Comparison of ENCODE assay signal across 32 cellular contexts in genomic region chr19:29215322-29215845, GRCh38.
"Had no signal": no experiment of that assay in that cellular context is flagged by ENCODE, and none has a peak within 500 bp of the region (broad histone marks: within the 10 kb centered on the region; RNA-seq: fewer than 3 reads in every experiment).

No MANE protein-coding gene starts in this region.

- H3K36me3 ChIP-seq: brain microvascular endothelial cell, esophagus squamous epithelium, gastroesophageal sphincter had no signal

- H3K4me3 Mint-ChIP-seq: activated CD8-positive, alpha-beta T cell treated with anti-CD3 and anti-CD28 coated beads for 36 hours; activated naive CD8-positive, alpha-beta T cell; activated T-cell treated with anti-CD3 and anti-CD28 coated beads, Interleukin-2, amount 50 U/mL, for 4 hours; activated T-helper 17 cell treated with anti-CD3 and anti-CD28 coated beads, Interleukin-2, amount 50 U/mL, for 72 hours; central memory CD8-positive, alpha-beta T cell; dendritic cell treated with granulocyte-macrophage colony-stimulating factor and Interleukin-4, amounts not matched to agents 40 ng/mL and 50 ng/mL, for 4 days; T-helper 2 cell treated with Interferon-gamma antibody and Interleukin-4, amounts not matched to agents 5 μg/mL and 100 μg/mL, for 36 hours had no signal

- H3K9me3 ChIP-seq: esophagus squamous epithelium, gastroesophageal sphincter, heart right ventricle had no signal

- H3K27ac Mint-ChIP-seq: activated CD8-positive, alpha-beta T cell treated with anti-CD3 and anti-CD28 coated beads for 36 hours; activated naive CD8-positive, alpha-beta T cell; activated T-helper 17 cell treated with anti-CD3 and anti-CD28 coated beads, Interleukin-2, amount 50 U/mL, for 72 hours; T-helper 2 cell treated with Interferon-gamma antibody and Interleukin-4, amounts not matched to agents 5 μg/mL and 100 μg/mL, for 36 hours had no signal

- FAIRE-seq: astrocyte, bronchial epithelial cell had no signal

- ATAC-seq: activated CD8-positive, alpha-beta T cell treated with anti-CD3 and anti-CD28 coated beads for 36 hours; activated T-cell treated with anti-CD3 and anti-CD28 coated beads, Interleukin-2, amount 50 U/mL, for 4 hours; activated T-helper 17 cell treated with anti-CD3 and anti-CD28 coated beads, Interleukin-2, amount 50 U/mL, for 72 hours; gastroesophageal sphincter; heart right ventricle had no signal

- DNase-seq: activated CD4-positive, alpha-beta T cell treated with anti-CD3 and anti-CD28 coated beads for 4 hours; activated CD4-positive, alpha-beta T cell treated with anti-CD3 and anti-CD28 coated beads, Interleukin-2, amount 50 U/mL, for 1 hour; activated CD4-positive, alpha-beta T cell treated with anti-CD3 and anti-CD28 coated beads, Interleukin-2, amount 50 U/mL, for 48 hours; activated CD4-positive, CD25-positive, alpha-beta regulatory T cell; activated CD4-positive, CD25-positive, alpha-beta regulatory T cell treated with anti-CD3 and anti-CD28 coated beads, Interleukin-2, amount 50 U/mL, for 72 hours; activated CD8-positive, alpha-beta memory T cell treated with anti-CD3 and anti-CD28 coated beads for 24 hours; activated CD8-positive, alpha-beta T cell treated with anti-CD3 and anti-CD28 coated beads for 36 hours; activated effector memory CD4-positive, alpha-beta T cell treated with Interleukin-2 at 50 U/mL for 16 hours; activated gamma-delta T cell treated with Interleukin-2 at 50 U/mL for 16 hours; activated naive CD4-positive, alpha-beta T cell treated with anti-CD3 and anti-CD28 coated beads, Interleukin-2, amount 50 U/mL, for 16 hours; activated naive CD4-positive, alpha-beta T cell treated with Interleukin-2 at 50 U/mL for 16 hours; activated T-cell treated with anti-CD3 and anti-CD28 coated beads, Interleukin-2, amount 50 U/mL, for 4 hours; amniotic stem cell; anterior cingulate cortex; brain microvascular endothelial cell; dorsolateral prefrontal cortex; effector memory CD4-positive, alpha-beta T cell; erythroblast; esophagus squamous epithelium; foreskin melanocyte; heart right ventricle; T1000; WERI-Rb-1 had no signal

- H3K27me3 ChIP-seq: brain microvascular endothelial cell had no signal

- H3K27me3 Mint-ChIP-seq: activated T-helper 17 cell treated with anti-CD3 and anti-CD28 coated beads, Interleukin-2, amount 50 U/mL, for 72 hours had no signal

- H3K4me3 ChIP-seq: coronary artery, dorsolateral prefrontal cortex, esophagus squamous epithelium, gastroesophageal sphincter, heart right ventricle had no signal

- H3K27ac ChIP-seq: brain microvascular endothelial cell, coronary artery, dorsolateral prefrontal cortex, esophagus squamous epithelium, gastroesophageal sphincter, heart right ventricle, WERI-Rb-1 had no signal
